Comparison of ENCODE assay signal across 11 cellular contexts in the genomic region with DNA sequence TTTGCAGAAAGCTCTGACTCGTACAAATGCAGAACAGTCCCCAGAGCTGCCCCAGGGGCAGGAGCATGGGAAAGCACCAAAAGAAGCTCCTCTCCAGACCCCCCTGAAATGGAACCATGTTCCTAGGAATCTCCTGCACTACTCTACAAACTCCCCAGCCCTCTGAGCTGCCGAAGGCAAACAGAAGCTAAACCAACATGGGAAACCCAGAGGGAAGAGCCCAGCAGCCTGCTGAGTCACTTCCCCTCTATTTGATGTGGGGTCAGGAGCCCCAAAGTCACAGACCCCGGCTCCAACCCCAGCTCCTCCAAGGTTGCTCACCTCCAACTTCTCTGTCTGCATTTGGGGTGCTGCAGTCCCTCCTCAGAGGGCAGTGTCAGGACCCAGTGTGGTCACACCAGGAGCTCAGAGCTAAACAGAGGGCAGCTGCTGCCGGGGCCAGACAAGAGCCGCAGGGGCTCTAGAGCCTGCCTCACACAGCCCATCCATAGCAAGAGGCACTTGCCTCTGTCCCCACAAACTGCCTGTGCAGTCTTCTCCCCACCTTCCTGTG.
"Had no signal": no experiment of that assay in that cellular context is flagged by ENCODE, and none has a peak within 500 bp of the region (broad histone marks: within the 10 kb centered on the region; RNA-seq: fewer than 3 reads in every experiment).

No MANE protein-coding gene starts in this region.

- H3K36me3 ChIP-seq: adrenal gland, heart left ventricle, left ventricle myocardium inferior had no signal

- H3K4me3 ChIP-seq: adrenal gland, coronary artery, heart left ventricle, left ventricle myocardium inferior, skin epidermis had no signal

- H3K27me3 ChIP-seq: adrenal gland had no signal

- ATAC-seq: heart left ventricle had no signal

- H3K27ac ChIP-seq: adrenal gland, coronary artery, heart left ventricle, left ventricle myocardium inferior had no signal

- DNase-seq: activated B cell treated with CpG ODN at 0.5 μM for 24 hours; activated CD4-positive, alpha-beta T cell treated with anti-CD3 and anti-CD28 coated beads, Interleukin-2, amount 10 ng/mL, durations not matched to agents 7 days and 5 days; activated naive CD4-positive, alpha-beta T cell treated with anti-CD3 and anti-CD28 coated beads, Interleukin-2, amount 50 U/mL, for 16 hours; adrenal gland; caudate nucleus; effector CD8-positive, alpha-beta T cell; heart left ventricle; islet precursor cell; left ventricle myocardium inferior had no signal
